Comparison of ENCODE assay signal across 1 cellular context in genomic region chr18:22563098-22563707, GRCh38.
TF ChIP-seq lines count a peak whose summit lies in the region.

No MANE protein-coding gene starts in this region.

TF ChIP-seq in HEK293, 187 proteins besides CTCF, POLR2A, EP300 and RAD21 (continued from another document and continues in another):
- TF ChIP-seq ZNF513 (tag by site-specific recombination; IDR thresholded peaks at IDR 0.05) (no peak), ZNF555 (tag by site-specific recombination; conservative IDR thresholded peaks at IDR 0.05) (no peak), ZNF837 (tag by site-specific recombination; IDR thresholded peaks at IDR 0.05) (no peak), ZNF239 (tag by site-specific recombination; IDR thresholded peaks at IDR 0.05) (no peak), ZNF248 (tag by site-specific recombination; IDR thresholded peaks at IDR 0.05) (no peak), SP2 (tag by site-specific recombination; IDR thresholded peaks at IDR 0.05) (no peak), TRIM28 (IDR thresholded peaks at IDR 0.05; ENCODE audit: borderline replicate concordance, low read length) (no peak), ZSCAN18 (tag by site-specific recombination; IDR thresholded peaks at IDR 0.05) (no peak), ZNF785 (tag by site-specific recombination; IDR thresholded peaks at IDR 0.05) (no peak), ZNF121 (tag by site-specific recombination; IDR thresholded peaks at IDR 0.05) (no peak), ZNF37A (tag by site-specific recombination; IDR thresholded peaks at IDR 0.05) (no peak), ZBTB11 (tag by site-specific recombination; conservative IDR thresholded peaks at IDR 0.05; ENCODE audit: low read depth) (no peak), ZNF791 (tag by site-specific recombination; IDR thresholded peaks at IDR 0.05) (no peak), ZNF311 (tag by site-specific recombination; IDR thresholded peaks at IDR 0.05; ENCODE audit: borderline replicate concordance) (no peak), ZNF529 (tag by site-specific recombination; IDR thresholded peaks at IDR 0.05; ENCODE audit: insufficient replicate concordance) (no peak), ZNF677 (tag by site-specific recombination; IDR thresholded peaks at IDR 0.05) (no peak), ZNF214 (tag by site-specific recombination; IDR thresholded peaks at IDR 0.05; ENCODE audit: borderline replicate concordance) (no peak), WT1 (tag by site-specific recombination; IDR thresholded peaks at IDR 0.05) (no peak), ZNF76 (tag by site-specific recombination; IDR thresholded peaks at IDR 0.05; ENCODE audit: borderline replicate concordance, low read depth) (no peak), YY2 (tag by site-specific recombination; IDR thresholded peaks at IDR 0.05) (0 out of 2 replicates have a peak, but pooled peaks have one; percentile 40), BCL11B (tag by site-specific recombination; IDR thresholded peaks at IDR 0.05; ENCODE audit: low read depth) (no peak), ZBTB17 (tag by site-specific recombination; IDR thresholded peaks at IDR 0.05) (peak; percentile 51), ZNF157 (tag by site-specific recombination; IDR thresholded peaks at IDR 0.05) (no peak), ZNF843 (tag by site-specific recombination; IDR thresholded peaks at IDR 0.05) (no peak), GFI1B (tag by site-specific recombination; IDR thresholded peaks at IDR 0.05) (no peak), ZBTB1 (tag by site-specific recombination; IDR thresholded peaks at IDR 0.05) (no peak), ZFP37 (tag by site-specific recombination; IDR thresholded peaks at IDR 0.05) (peak; percentile 87; the same call in 1 of the 2 replicates), ZFP41 (tag by site-specific recombination; IDR thresholded peaks at IDR 0.05; ENCODE audit: borderline replicate concordance) (no peak), YY1 (tag by site-specific recombination; IDR thresholded peaks at IDR 0.05) (no peak), SETDB1 (IDR thresholded peaks at IDR 0.05; ENCODE audit: insufficient read length, low read length) (no peak), ZNF701 (tag by site-specific recombination; IDR thresholded peaks at IDR 0.05) (no peak), ZNF423 (tag by site-specific recombination; IDR thresholded peaks at IDR 0.05) (no peak), ZNF473 (tag by site-specific recombination; IDR thresholded peaks at IDR 0.05) (no peak), ZNF138 (tag by site-specific recombination; IDR thresholded peaks at IDR 0.05; ENCODE audit: borderline replicate concordance) (no peak), RBAK (tag by site-specific recombination; IDR thresholded peaks at IDR 0.05) (no peak), ZNF133 (tag by site-specific recombination; IDR thresholded peaks at IDR 0.05) (no peak), ZNF660 (tag by site-specific recombination; IDR thresholded peaks at IDR 0.05) (peak; percentile 75; the same call in 1 of the 2 replicates), ZNF274 (IDR thresholded peaks at IDR 0.05; ENCODE audit: low read length) (no peak), ZNF274 (tag by site-specific recombination; IDR thresholded peaks at IDR 0.05; ENCODE audit: borderline replicate concordance) (no peak), ZNF707 (tag by site-specific recombination; IDR thresholded peaks at IDR 0.05) (no peak), ZNF23 (tag by site-specific recombination; IDR thresholded peaks at IDR 0.05; ENCODE audit: borderline replicate concordance) (no peak), MYNN (tag by site-specific recombination; IDR thresholded peaks at IDR 0.05; ENCODE audit: borderline replicate concordance) (no peak), PBX3 (CRISPR knock-in tag; IDR thresholded peaks at IDR 0.05) (no peak)
- TF ChIP-seq, protein P1, sequence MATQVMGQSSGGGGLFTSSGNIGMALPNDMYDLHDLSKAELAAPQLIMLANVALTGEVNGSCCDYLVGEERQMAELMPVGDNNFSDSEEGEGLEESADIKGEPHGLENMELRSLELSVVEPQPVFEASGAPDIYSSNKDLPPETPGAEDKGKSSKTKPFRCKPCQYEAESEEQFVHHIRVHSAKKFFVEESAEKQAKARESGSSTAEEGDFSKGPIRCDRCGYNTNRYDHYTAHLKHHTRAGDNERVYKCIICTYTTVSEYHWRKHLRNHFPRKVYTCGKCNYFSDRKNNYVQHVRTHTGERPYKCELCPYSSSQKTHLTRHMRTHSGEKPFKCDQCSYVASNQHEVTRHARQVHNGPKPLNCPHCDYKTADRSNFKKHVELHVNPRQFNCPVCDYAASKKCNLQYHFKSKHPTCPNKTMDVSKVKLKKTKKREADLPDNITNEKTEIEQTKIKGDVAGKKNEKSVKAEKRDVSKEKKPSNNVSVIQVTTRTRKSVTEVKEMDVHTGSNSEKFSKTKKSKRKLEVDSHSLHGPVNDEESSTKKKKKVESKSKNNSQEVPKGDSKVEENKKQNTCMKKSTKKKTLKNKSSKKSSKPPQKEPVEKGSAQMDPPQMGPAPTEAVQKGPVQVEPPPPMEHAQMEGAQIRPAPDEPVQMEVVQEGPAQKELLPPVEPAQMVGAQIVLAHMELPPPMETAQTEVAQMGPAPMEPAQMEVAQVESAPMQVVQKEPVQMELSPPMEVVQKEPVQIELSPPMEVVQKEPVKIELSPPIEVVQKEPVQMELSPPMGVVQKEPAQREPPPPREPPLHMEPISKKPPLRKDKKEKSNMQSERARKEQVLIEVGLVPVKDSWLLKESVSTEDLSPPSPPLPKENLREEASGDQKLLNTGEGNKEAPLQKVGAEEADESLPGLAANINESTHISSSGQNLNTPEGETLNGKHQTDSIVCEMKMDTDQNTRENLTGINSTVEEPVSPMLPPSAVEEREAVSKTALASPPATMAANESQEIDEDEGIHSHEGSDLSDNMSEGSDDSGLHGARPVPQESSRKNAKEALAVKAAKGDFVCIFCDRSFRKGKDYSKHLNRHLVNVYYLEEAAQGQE (tag by site-specific recombination; IDR thresholded peaks at IDR 0.05) = no peak
- TF ChIP-seq, protein P2, sequence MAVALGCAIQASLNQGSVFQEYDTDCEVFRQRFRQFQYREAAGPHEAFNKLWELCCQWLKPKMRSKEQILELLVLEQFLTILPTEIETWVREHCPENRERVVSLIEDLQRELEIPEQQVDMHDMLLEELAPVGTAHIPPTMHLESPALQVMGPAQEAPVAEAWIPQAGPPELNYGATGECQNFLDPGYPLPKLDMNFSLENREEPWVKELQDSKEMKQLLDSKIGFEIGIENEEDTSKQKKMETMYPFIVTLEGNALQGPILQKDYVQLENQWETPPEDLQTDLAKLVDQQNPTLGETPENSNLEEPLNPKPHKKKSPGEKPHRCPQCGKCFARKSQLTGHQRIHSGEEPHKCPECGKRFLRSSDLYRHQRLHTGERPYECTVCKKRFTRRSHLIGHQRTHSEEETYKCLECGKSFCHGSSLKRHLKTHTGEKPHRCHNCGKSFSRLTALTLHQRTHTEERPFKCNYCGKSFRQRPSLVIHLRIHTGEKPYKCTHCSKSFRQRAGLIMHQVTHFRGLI (tag by site-specific recombination; IDR thresholded peaks at IDR 0.05) = peak; percentile 61; the same call in 1 of the 2 replicates
- TF ChIP-seq, protein P3, sequence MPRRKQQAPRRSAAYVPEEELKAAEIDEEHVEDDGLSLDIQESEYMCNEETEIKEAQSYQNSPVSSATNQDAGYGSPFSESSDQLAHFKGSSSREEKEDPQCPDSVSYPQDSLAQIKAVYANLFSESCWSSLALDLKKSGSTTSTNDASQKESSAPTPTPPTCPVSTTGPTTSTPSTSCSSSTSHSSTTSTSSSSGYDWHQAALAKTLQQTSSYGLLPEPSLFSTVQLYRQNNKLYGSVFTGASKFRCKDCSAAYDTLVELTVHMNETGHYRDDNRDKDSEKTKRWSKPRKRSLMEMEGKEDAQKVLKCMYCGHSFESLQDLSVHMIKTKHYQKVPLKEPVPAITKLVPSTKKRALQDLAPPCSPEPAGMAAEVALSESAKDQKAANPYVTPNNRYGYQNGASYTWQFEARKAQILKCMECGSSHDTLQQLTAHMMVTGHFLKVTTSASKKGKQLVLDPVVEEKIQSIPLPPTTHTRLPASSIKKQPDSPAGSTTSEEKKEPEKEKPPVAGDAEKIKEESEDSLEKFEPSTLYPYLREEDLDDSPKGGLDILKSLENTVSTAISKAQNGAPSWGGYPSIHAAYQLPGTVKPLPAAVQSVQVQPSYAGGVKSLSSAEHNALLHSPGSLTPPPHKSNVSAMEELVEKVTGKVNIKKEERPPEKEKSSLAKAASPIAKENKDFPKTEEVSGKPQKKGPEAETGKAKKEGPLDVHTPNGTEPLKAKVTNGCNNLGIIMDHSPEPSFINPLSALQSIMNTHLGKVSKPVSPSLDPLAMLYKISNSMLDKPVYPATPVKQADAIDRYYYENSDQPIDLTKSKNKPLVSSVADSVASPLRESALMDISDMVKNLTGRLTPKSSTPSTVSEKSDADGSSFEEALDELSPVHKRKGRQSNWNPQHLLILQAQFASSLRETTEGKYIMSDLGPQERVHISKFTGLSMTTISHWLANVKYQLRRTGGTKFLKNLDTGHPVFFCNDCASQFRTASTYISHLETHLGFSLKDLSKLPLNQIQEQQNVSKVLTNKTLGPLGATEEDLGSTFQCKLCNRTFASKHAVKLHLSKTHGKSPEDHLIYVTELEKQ (tag by site-specific recombination; IDR thresholded peaks at IDR 0.05; ENCODE audit: borderline replicate concordance) = no peak
- TF ChIP-seq, protein P4, sequence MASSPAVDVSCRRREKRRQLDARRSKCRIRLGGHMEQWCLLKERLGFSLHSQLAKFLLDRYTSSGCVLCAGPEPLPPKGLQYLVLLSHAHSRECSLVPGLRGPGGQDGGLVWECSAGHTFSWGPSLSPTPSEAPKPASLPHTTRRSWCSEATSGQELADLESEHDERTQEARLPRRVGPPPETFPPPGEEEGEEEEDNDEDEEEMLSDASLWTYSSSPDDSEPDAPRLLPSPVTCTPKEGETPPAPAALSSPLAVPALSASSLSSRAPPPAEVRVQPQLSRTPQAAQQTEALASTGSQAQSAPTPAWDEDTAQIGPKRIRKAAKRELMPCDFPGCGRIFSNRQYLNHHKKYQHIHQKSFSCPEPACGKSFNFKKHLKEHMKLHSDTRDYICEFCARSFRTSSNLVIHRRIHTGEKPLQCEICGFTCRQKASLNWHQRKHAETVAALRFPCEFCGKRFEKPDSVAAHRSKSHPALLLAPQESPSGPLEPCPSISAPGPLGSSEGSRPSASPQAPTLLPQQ (tag by site-specific recombination; IDR thresholded peaks at IDR 0.05) = 0 out of 2 replicates have a peak, but pooled peaks have one; percentile 44
- TF ChIP-seq, protein P5, sequence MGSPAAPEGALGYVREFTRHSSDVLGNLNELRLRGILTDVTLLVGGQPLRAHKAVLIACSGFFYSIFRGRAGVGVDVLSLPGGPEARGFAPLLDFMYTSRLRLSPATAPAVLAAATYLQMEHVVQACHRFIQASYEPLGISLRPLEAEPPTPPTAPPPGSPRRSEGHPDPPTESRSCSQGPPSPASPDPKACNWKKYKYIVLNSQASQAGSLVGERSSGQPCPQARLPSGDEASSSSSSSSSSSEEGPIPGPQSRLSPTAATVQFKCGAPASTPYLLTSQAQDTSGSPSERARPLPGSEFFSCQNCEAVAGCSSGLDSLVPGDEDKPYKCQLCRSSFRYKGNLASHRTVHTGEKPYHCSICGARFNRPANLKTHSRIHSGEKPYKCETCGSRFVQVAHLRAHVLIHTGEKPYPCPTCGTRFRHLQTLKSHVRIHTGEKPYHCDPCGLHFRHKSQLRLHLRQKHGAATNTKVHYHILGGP (tag by site-specific recombination; IDR thresholded peaks at IDR 0.05) = no peak
